ENCODE assay signal across 16 cellular contexts in genomic region chr5:91305640-91306039, GRCh38.
DNase-seq lines count a peak whose midpoint lies in the region; ATAC-seq and TF ChIP-seq lines count a peak whose summit lies in the region.
"Had no signal": no experiment of that assay in that cellular context is flagged by ENCODE, and none has a peak within 500 bp of the region (broad histone marks: within the 10 kb centered on the region; RNA-seq: fewer than 3 reads in every experiment).

No MANE protein-coding gene starts in this region.

- peaks cover 81% of the 10 kb centered on the region for H3K36me3 ChIP-seq in neutrophil

- no peaks in the 10 kb centered on the region for H3K9me3 ChIP-seq in neutrophil

- DNase-seq in activated naive CD4-positive, alpha-beta T cell treated with anti-CD3 and anti-CD28 coated beads, Interleukin-2, amount 50 U/mL, for 16 hours: no peak
- DNase-seq in osteocyte (ENCODE audit: extremely low spot score, unreplicated experiment): no peak
- no peak for DNase-seq in HK-2 (ENCODE audit: unreplicated experiment)
- DNase-seq: DND-41; MV-4-11; NCI-H1417; NCI-H187 treated with DMSO at 0.1 percent for 48 hours; NCI-H526 treated with DMSO at 0.1 percent for 48 hours; NK-92 treated with Interleukin-12 subunit alpha and Interleukin-12 subunit beta, amount 100 ng/mL, for 24 hours; SHP77 treated with DMSO at 0.1 percent for 48 hours had no signal

- H3K36me3 Mint-ChIP-seq in activated naive CD4-positive, alpha-beta T cell treated with anti-CD3 and anti-CD28 coated beads, Interleukin-2, amount 50 U/mL, for 24 hours: peaks cover 14% of the 10 kb centered on the region
- peaks cover 58% of the 10 kb centered on the region for H3K36me3 Mint-ChIP-seq in activated T-helper 17 cell treated with anti-CD3 and anti-CD28 coated beads, Interleukin-2, amount 50 U/mL, for 72 hours (ENCODE audit: low read depth)
- no peaks in the 10 kb centered on the region for H3K36me3 Mint-ChIP-seq in osteocyte (ENCODE audit: unreplicated experiment)

- peaks cover 8% of the 10 kb centered on the region for H3K4me1 Mint-ChIP-seq in activated naive CD4-positive, alpha-beta T cell treated with anti-CD3 and anti-CD28 coated beads, Interleukin-2, amount 50 U/mL, for 24 hours
- H3K4me1 Mint-ChIP-seq in activated T-helper 17 cell treated with anti-CD3 and anti-CD28 coated beads, Interleukin-2, amount 50 U/mL, for 72 hours: peaks cover 8% of the 10 kb centered on the region
- H3K4me1 Mint-ChIP-seq in osteocyte (ENCODE audit: unreplicated experiment): peaks cover 9% of the 10 kb centered on the region

- H3K4me3 ChIP-seq in neutrophil (ENCODE audit: low read depth in 1 of 2, low read length in 1 of 2): no peak overlapping the region

- H3K27me3 Mint-ChIP-seq in activated naive CD4-positive, alpha-beta T cell treated with anti-CD3 and anti-CD28 coated beads, Interleukin-2, amount 50 U/mL, for 24 hours: no peaks in the 10 kb centered on the region
- H3K27me3 Mint-ChIP-seq in activated T-helper 17 cell treated with anti-CD3 and anti-CD28 coated beads, Interleukin-2, amount 50 U/mL, for 72 hours: no peaks in the 10 kb centered on the region
- H3K27me3 Mint-ChIP-seq in osteocyte (ENCODE audit: unreplicated experiment): peaks cover 4% of the 10 kb centered on the region

- no peak for ATAC-seq in activated T-helper 17 cell treated with anti-CD3 and anti-CD28 coated beads, Interleukin-2, amount 50 U/mL, for 72 hours (replicated peaks)
- ATAC-seq in GM18498 (IDR thresholded peaks at IDR 0.05; ENCODE audit: unreplicated experiment): no peak

- H3K4me1 ChIP-seq in neutrophil (ENCODE audit: control insufficient read depth in 1 of 2, insufficient read depth in 1 of 2, low read depth in 1 of 2, low read length in 1 of 2): peaks cover 81 to 96% of the 10 kb centered on the region in 2 experiments

- peak overlapping the region; percentile 98 for H3K27ac ChIP-seq in neutrophil
- H3K27ac ChIP-seq in temporal lobe (ENCODE audit: low read depth, low read length): peak overlapping the region; percentile 27
- H3K27ac ChIP-seq: 22Rv1 had no signal

- H3K9me3 Mint-ChIP-seq in activated naive CD4-positive, alpha-beta T cell treated with anti-CD3 and anti-CD28 coated beads, Interleukin-2, amount 50 U/mL, for 24 hours: peaks cover under 1% of the 10 kb centered on the region
- H3K9me3 Mint-ChIP-seq in activated T-helper 17 cell treated with anti-CD3 and anti-CD28 coated beads, Interleukin-2, amount 50 U/mL, for 72 hours: no peaks in the 10 kb centered on the region
- H3K9me3 Mint-ChIP-seq in osteocyte (ENCODE audit: unreplicated experiment): no peaks in the 10 kb centered on the region

- no peak for TF ChIP-seq CTCF in neutrophil (IDR thresholded peaks at IDR 0.05)
- TF ChIP-seq CTCF in osteocyte (IDR thresholded peaks at IDR 0.05): no peak

- H3K4me3 Mint-ChIP-seq in activated naive CD4-positive, alpha-beta T cell treated with anti-CD3 and anti-CD28 coated beads, Interleukin-2, amount 50 U/mL, for 24 hours: no peak overlapping the region
- H3K4me3 Mint-ChIP-seq in activated T-helper 17 cell treated with anti-CD3 and anti-CD28 coated beads, Interleukin-2, amount 50 U/mL, for 72 hours: no peak overlapping the region
- H3K4me3 Mint-ChIP-seq in osteocyte (ENCODE audit: unreplicated experiment): no peak overlapping the region

- no peaks in the 10 kb centered on the region for H3K27me3 ChIP-seq in neutrophil

- peak overlapping the region; percentile 62 for H3K27ac Mint-ChIP-seq in activated naive CD4-positive, alpha-beta T cell treated with anti-CD3 and anti-CD28 coated beads, Interleukin-2, amount 50 U/mL, for 24 hours
- peak overlapping the region; percentile 20 for H3K27ac Mint-ChIP-seq in activated T-helper 17 cell treated with anti-CD3 and anti-CD28 coated beads, Interleukin-2, amount 50 U/mL, for 72 hours
- H3K27ac Mint-ChIP-seq in osteocyte (ENCODE audit: unreplicated experiment): no peak overlapping the region
